23 cellular contexts compared by ENCODE assay signal in genomic region chr3:116849261-116849688, GRCh38.
A peak's percentile ranks its signal among the peaks of the same experiment; 100 is the strongest.
DNase-seq lines count a peak whose midpoint lies in the region; ATAC-seq and TF ChIP-seq lines count a peak whose summit lies in the region.
"Had no signal": no experiment of that assay in that cellular context is flagged by ENCODE, and none has a peak within 500 bp of the region (broad histone marks: within the 10 kb centered on the region; RNA-seq: fewer than 3 reads in every experiment).

No MANE protein-coding gene starts in this region.

- CTCF ChIA-PET in WTC11 (lab: Charles Lee) (interaction anchor here (3.6 kb wide), 1 partner anchor 79 kb away, joined by 20 read pairs; no protein-coding TSS in a partner anchor), HEK293T (lab: Yijun Ruan, JAX) (interaction anchor here (1.5 kb wide), 1 partner anchor 15 kb away, joined by 3 read pairs; no protein-coding TSS in a partner anchor)

- H3T11ph ChIP-seq in H9 (ENCODE audit: low read length) = no peak overlapping the region

- H2BK120ac ChIP-seq in H9 (ENCODE audit: low read depth, low read length, poor library complexity, severe bottlenecking) = no peak overlapping the region

- H3K4me3 ChIP-seq in iPS DF 6.9 (ENCODE audit: low read length) (no peak overlapping the region), neuron (ENCODE audit: low read length) (no peak overlapping the region)
- H3K4me3 ChIP-seq: GM23248, MG63, SJSA1 had no signal

- H4K20me1 ChIP-seq in H9 (ENCODE audit: control insufficient read depth, insufficient read depth, insufficient read length) = no peaks in the 10 kb centered on the region

- H3K4me1 ChIP-seq in H9 (ENCODE audit: insufficient read depth, low read length) (peaks cover 10% of the 10 kb centered on the region), iPS DF 6.9 (ENCODE audit: control insufficient read depth, insufficient read depth, low read length) (peaks cover 2% of the 10 kb centered on the region; the same call in 1 of the 2 replicates), neuron (ENCODE audit: insufficient read depth, low read length) (peaks cover 22% of the 10 kb centered on the region)
- H3K4me1 ChIP-seq: SJSA1 had no signal

- H2BK20ac ChIP-seq in H9 (ENCODE audit: low read depth, low read length, poor library complexity, severe bottlenecking) = no peak overlapping the region

- H3K4ac ChIP-seq in H9 (ENCODE audit: low read depth, low read length) = no peak overlapping the region

- H2AK5ac ChIP-seq in H9 (ENCODE audit: insufficient read length, low read length) = no peak overlapping the region

- H3K56ac ChIP-seq in H9 (ENCODE audit: insufficient read length, low read depth, low read length) = no peak overlapping the region

- no peak overlapping the region for H3K18ac ChIP-seq in H9 (ENCODE audit: insufficient read length, low read depth, low read length)

- TF ChIP-seq CTCF in H9 (conservative IDR thresholded peaks at IDR 0.05) = no peak
- no peak for TF ChIP-seq CTCF in WTC11 (IDR thresholded peaks at IDR 0.05)

- H3K79me1 ChIP-seq in H9 (ENCODE audit: insufficient read depth, low read depth, low read length, poor library complexity, severe bottlenecking) = no peaks in the 10 kb centered on the region

- ATAC-seq in WTC11 = peak; percentile 82
- ATAC-seq in HG03432 (IDR thresholded peaks at IDR 0.05; ENCODE audit: unreplicated experiment) = no peak
- ATAC-seq: HCT116 had no signal

- no peaks in the 10 kb centered on the region for H3K23me2 ChIP-seq in H9 (ENCODE audit: insufficient read length, low read depth, low read length, poor library complexity, severe bottlenecking)

- no peak overlapping the region for H3K4me2 ChIP-seq in H9 (ENCODE audit: insufficient read depth, insufficient read length, low read length)

- no peak overlapping the region for H2BK12ac ChIP-seq in H9 (ENCODE audit: insufficient read length, low read depth, low read length)

- DNase-seq in H9 (peak; percentile 49), WTC11 (ENCODE audit: low spot score) (no peak), iPS DF 6.9 (ENCODE audit: low read depth, low spot score) (peak; percentile 25), D341Med (ENCODE audit: low spot score) (no peak), HEK293T (ENCODE audit: extremely low spot score) (no peak)
- DNase-seq: Calu3; DMS153; DND-41; GM23248; IMR-90; KG1; MG63; NCI-H2029; NCI-H446 treated with DMSO at 0.1 percent for 48 hours; NCI-H526; NCI-H82; NK-92 treated with Interleukin-12 subunit alpha and Interleukin-12 subunit beta, amount 100 ng/mL, for 24 hours; Right ventricle myocardium superior; RPMI8226 had no signal

- no peak overlapping the region for H3K9ac ChIP-seq in H9 (ENCODE audit: extremely low read depth, insufficient read length, low read length)
- H3K9ac ChIP-seq: GM23248 had no signal

- H3K23ac ChIP-seq in H9 (ENCODE audit: insufficient read length, low read depth, low read length) = no peak overlapping the region

- H3K27me3 Mint-ChIP-seq in H9 (ENCODE audit: low read depth) (no peaks in the 10 kb centered on the region), WTC11 (ENCODE audit: low read depth) (peaks cover 10% of the 10 kb centered on the region)

- H3K9me3 ChIP-seq in H9 (ENCODE audit: control insufficient read depth, low read depth, low read length) (no peaks in the 10 kb centered on the region), iPS DF 6.9 (ENCODE audit: control insufficient read depth, insufficient read depth, low read length) (no peaks in the 10 kb centered on the region), neuron (ENCODE audit: low read length) (peaks cover 2% of the 10 kb centered on the region)
- H3K9me3 ChIP-seq: MG63, SJSA1 had no signal

- H3K79me2 ChIP-seq in H9 (ENCODE audit: insufficient read depth, low read length) = no peaks in the 10 kb centered on the region

- H3K27ac ChIP-seq in H9 (ENCODE audit: insufficient read length, low read depth, low read length) = no peak overlapping the region
- H3K27ac ChIP-seq in iPS DF 6.9 (ENCODE audit: low read length) = no peak overlapping the region
- H3K27ac ChIP-seq: GM23248, SJSA1 had no signal

- H3K14ac ChIP-seq in H9 (ENCODE audit: insufficient read depth, low read length) = no peak overlapping the region

- no peak overlapping the region for H2AFZ ChIP-seq in H9 (ENCODE audit: low read length)
- peak overlapping the region; percentile 41 for H2AFZ ChIP-seq in neuron (ENCODE audit: low read depth, low read length)
- H2AFZ ChIP-seq: GM23248 had no signal

- H3K27me3 ChIP-seq in H9 (ENCODE audit: insufficient read depth, low read length) = no peaks in the 10 kb centered on the region
- H3K27me3 ChIP-seq in iPS DF 6.9 (ENCODE audit: control insufficient read depth, insufficient read depth, low read length) = no peaks in the 10 kb centered on the region
- H3K27me3 ChIP-seq in neuron (ENCODE audit: insufficient read depth, low read length) = no peaks in the 10 kb centered on the region
- H3K27me3 ChIP-seq: MG63, SJSA1 had no signal

- no peak overlapping the region for H2BK5ac ChIP-seq in H9 (ENCODE audit: insufficient read length, low read length)

- no peak overlapping the region for H4K8ac ChIP-seq in H9 (replicated peaks; ENCODE audit: insufficient read length, low read depth, low read length)

- peaks cover 16 to 20% of the 10 kb centered on the region in 2 experiments for H3K9me3 Mint-ChIP-seq in H9
- peaks cover 29% of the 10 kb centered on the region for H3K9me3 Mint-ChIP-seq in WTC11

- POLR2A ChIA-PET in WTC11 (lab: Charles Lee) (no interaction called here), HEK293T (lab: Yijun Ruan, JAX) (no interaction called here)

- H3K27ac Mint-ChIP-seq in H9 = peak overlapping the region; percentile 85 to 98 (median 88)
- H3K27ac Mint-ChIP-seq in WTC11 = peak overlapping the region; percentile 93

- H3K4me1 Mint-ChIP-seq in H9 = peaks cover 56 to 62% of the 10 kb centered on the region in 2 experiments
- H3K4me1 Mint-ChIP-seq in WTC11 = peaks cover 60% of the 10 kb centered on the region

- WGBS in H9 (ENCODE audit: extremely low coverage, insufficient read length, low lambda C conversion rate) = no CpG with 5 or more reads among the region's 3 CpGs
- no CpG with 5 or more reads among the region's 3 CpGs for WGBS in iPS DF 6.9 (ENCODE audit: insufficient coverage, insufficient read length)

- H2BK15ac ChIP-seq in H9 (ENCODE audit: low read depth, low read length) = no peak overlapping the region

- H3K4me3 Mint-ChIP-seq in H9 = peak overlapping the region; percentile 21 to 62; a peak in 3 of 5 replicates
- peak overlapping the region; percentile 20; the same call in 1 of the 2 replicates for H3K4me3 Mint-ChIP-seq in WTC11

- H4K91ac ChIP-seq in H9 (ENCODE audit: insufficient read length, low read depth, low read length) = no peak overlapping the region

- no peaks in the 10 kb centered on the region for H3K36me3 ChIP-seq in iPS DF 6.9 (ENCODE audit: control insufficient read depth, insufficient read depth, low read length)
- H3K36me3 ChIP-seq in neuron (ENCODE audit: insufficient read depth, low read length) = no peaks in the 10 kb centered on the region
- H3K36me3 ChIP-seq: MG63, SJSA1 had no signal

- peaks cover 11 to 26% (median 19%) of the 10 kb centered on the region in 3 experiments for H3K36me3 Mint-ChIP-seq in H9 (ENCODE audit: insufficient read depth in 1 of 3, low read depth in 3 of 3)
- H3K36me3 Mint-ChIP-seq in WTC11 = peaks cover 25% of the 10 kb centered on the region

- no peak overlapping the region for H4K5ac ChIP-seq in H9 (ENCODE audit: insufficient read length, low read depth, low read length)

TF ChIP-seq in WTC11, 78 proteins besides CTCF, POLR2A, EP300 and RAD21:
- TF ChIP-seq MAX (CRISPR knock-in tag; IDR thresholded peaks at IDR 0.05) (0 out of 2 replicates have a peak, but pooled peaks have one; percentile 19), JAZF1 (CRISPR knock-in tag; IDR thresholded peaks at IDR 0.05) (no peak)

TF ChIP-seq in HEK293T, 16 proteins besides CTCF, POLR2A, EP300 and RAD21:
- TF ChIP-seq ZNF384 (IDR thresholded peaks at IDR 0.05) = no peak
- TF ChIP-seq ARNT (IDR thresholded peaks at IDR 0.05) = no peak
- no peak for TF ChIP-seq SP1 (IDR thresholded peaks at IDR 0.05)
- no peak for TF ChIP-seq PKNOX1 (IDR thresholded peaks at IDR 0.05)
- TF ChIP-seq HDGF (IDR thresholded peaks at IDR 0.05; ENCODE audit: borderline replicate concordance) = no peak
- no peak for TF ChIP-seq FOXM1 (IDR thresholded peaks at IDR 0.05; ENCODE audit: borderline replicate concordance)
- no peak for TF ChIP-seq CTBP1 (IDR thresholded peaks at IDR 0.05; ENCODE audit: borderline replicate concordance)
- no peak for TF ChIP-seq L3MBTL2 (conservative IDR thresholded peaks at IDR 0.05)
- no peak for TF ChIP-seq BHLHE40 (IDR thresholded peaks at IDR 0.05; ENCODE audit: borderline replicate concordance)
- no peak for TF ChIP-seq TARDBP (IDR thresholded peaks at IDR 0.05)
- no peak for TF ChIP-seq ELF4 (IDR thresholded peaks at IDR 0.05)
- no peak for TF ChIP-seq NFRKB (IDR thresholded peaks at IDR 0.05)

Comparison
In these comparisons a context has a peak if more than half of its experiments do, and no peak if none do; other contexts are left out.
1. DNase-seq: peak in H9 (single experiment) and iPS DF 6.9 (single experiment); none in WTC11 (single experiment), D341Med (single experiment) and HEK293T (single experiment).